ENCODE assay signal across 12 cellular contexts in the genomic region with DNA sequence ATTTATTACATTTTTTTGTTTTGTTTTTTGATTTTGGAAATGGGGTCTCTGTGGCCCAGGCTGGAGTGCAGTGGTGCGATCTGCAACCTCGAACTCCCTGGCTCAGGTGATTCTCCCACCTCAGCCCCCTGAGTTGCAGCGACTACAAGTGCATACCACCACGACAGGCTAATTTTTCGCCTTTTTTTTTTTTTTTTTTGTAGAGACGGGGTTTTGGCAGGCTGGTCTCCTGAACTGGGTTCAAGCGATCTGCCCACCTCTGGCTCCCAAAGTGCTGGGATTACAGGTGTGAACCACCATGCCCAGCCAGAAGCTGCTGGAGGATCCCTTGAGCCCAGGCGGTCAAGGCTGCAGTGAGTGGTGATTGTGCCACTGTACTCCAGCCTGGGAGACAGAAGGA. TPM values are rescaled to one million over a fixed set of nuclear protein-coding genes. Genes with fewer than 3 reads are reported as not detected.
A peak's percentile ranks its signal among the peaks of the same experiment; 100 is the strongest.
DNase-seq lines count a peak whose midpoint lies in the region; ATAC-seq and TF ChIP-seq lines count a peak whose summit lies in the region.
"Had no signal": no experiment of that assay in that cellular context is flagged by ENCODE, and none has a peak within 500 bp of the region (broad histone marks: within the 10 kb centered on the region; RNA-seq: fewer than 3 reads in every experiment).

No MANE protein-coding gene starts in this region.

- H3K4me3 ChIP-seq in SK-N-SH (ENCODE audit: low read depth in 2 of 2, low read length in 1 of 2) (peak overlapping the region; percentile 94 to 96; a peak in 2 of 4 replicates), MM.1S (ENCODE audit: low read length) (0 out of 2 replicates have a peak overlapping the region, but pooled peaks have one; percentile 10), choroid plexus epithelial cell (ENCODE audit: low read depth, low read length) (peak overlapping the region; percentile 30), psoas muscle (peak overlapping the region; percentile 99)

- peak overlapping the region; percentile 86 for H3K4me2 ChIP-seq in SK-N-SH
- peak overlapping the region; percentile 85; the same call in 1 of the 2 replicates for H3K4me2 ChIP-seq in MM.1S (ENCODE audit: low read depth, low read length)

- H3K9ac ChIP-seq in SK-N-SH: no peak overlapping the region
- no peak overlapping the region for H3K9ac ChIP-seq in MM.1S (ENCODE audit: low read length)

- ATAC-seq in SK-N-SH treated with all-trans-retinoic acid at 6 μM for 48 hours: no peak
- ATAC-seq in psoas muscle: no peak
- ATAC-seq in HG02588 (IDR thresholded peaks at IDR 0.05; ENCODE audit: unreplicated experiment): no peak
- ATAC-seq: activated CD4-positive, CD25-positive, alpha-beta regulatory T cell treated with anti-CD3 and anti-CD28 coated beads, Interleukin-2, amount 50 U/mL, for 24 hours had no signal

- WGBS in SK-N-SH (ENCODE audit: low lambda C conversion rate): 88% methylated on average over 8 of the region's 8 CpGs
- WGBS in psoas muscle, 3 donors: 70 to 73% (median 71%) methylated on average over 7 to 8 of the region's 8 CpGs

- peaks cover 73% of the 10 kb centered on the region for H3K79me2 ChIP-seq in SK-N-SH (ENCODE audit: insufficient read depth)
- H3K79me2 ChIP-seq in MM.1S (ENCODE audit: low read length): peaks cover 72% of the 10 kb centered on the region

- H3K9me3 ChIP-seq in SK-N-SH (no peaks in the 10 kb centered on the region), MM.1S (replicated peaks; ENCODE audit: insufficient read depth, low read length) (no peaks in the 10 kb centered on the region), psoas muscle (no peaks in the 10 kb centered on the region)

- DNase-seq in SK-N-SH (no peak), MM.1S (no peak), choroid plexus epithelial cell (ENCODE audit: low read depth) (no peak), psoas muscle (no peak), NCI-H2107 treated with DMSO at 0.1 percent for 48 hours (lab: John Stamatoyannopoulos, UW; ENCODE audit: unreplicated experiment) (no peak)
- no peak for DNase-seq in stimulated activated CD4-positive, alpha-beta T cell treated with anti-CD3 and anti-CD28 coated beads, Interleukin-2, amount 100 ng/mL, for 24 hours
- DNase-seq: central memory CD4-positive, alpha-beta T cell; NCI-H1105 treated with DMSO at 0.1 percent for 48 hours; nucleus accumbens had no signal

- H3K9me2 ChIP-seq in SK-N-SH (no peaks in the 10 kb centered on the region), MM.1S (replicated peaks; ENCODE audit: insufficient read depth, low read length) (no peaks in the 10 kb centered on the region)

- H2AFZ ChIP-seq in SK-N-SH (ENCODE audit: low read depth): no peak overlapping the region
- no peak overlapping the region for H2AFZ ChIP-seq in MM.1S (ENCODE audit: low read length)

- no peaks in the 10 kb centered on the region for H3F3A ChIP-seq in SK-N-SH (replicated peaks; ENCODE audit: insufficient read depth)
- 0 out of 2 replicates have a peak, but pooled peaks cover 5% of the 10 kb centered on the region for H3F3A ChIP-seq in MM.1S (ENCODE audit: insufficient read depth, low read length)

- TF ChIP-seq RAD21 in SK-N-SH (IDR thresholded peaks at IDR 0.05; ENCODE audit: low read length): no peak

- H3K27ac ChIP-seq in SK-N-SH (ENCODE audit: low read depth in 2 of 2, low read length in 1 of 2) (no peak overlapping the region), MM.1S (ENCODE audit: low read length) (no peak overlapping the region), psoas muscle (no peak overlapping the region)

- H4K20me1 ChIP-seq in SK-N-SH (ENCODE audit: insufficient read depth) (peaks cover 13% of the 10 kb centered on the region; the same call in 1 of the 2 replicates), MM.1S (ENCODE audit: insufficient read depth, low read length) (no peaks in the 10 kb centered on the region)

- POLR2A ChIA-PET in SK-N-SH (lab: Yijun Ruan, JAX): no interaction called here

- TF ChIP-seq CTCF in SK-N-SH (IDR thresholded peaks at IDR 0.05) (no peak), MM.1S (IDR thresholded peaks at IDR 0.05; ENCODE audit: low read length) (no peak), choroid plexus epithelial cell (conservative IDR thresholded peaks at IDR 0.05; ENCODE audit: low read depth, low read length) (no peak), psoas muscle (IDR thresholded peaks at IDR 0.05) (no peak)

- H3K27me3 ChIP-seq in SK-N-SH (ENCODE audit: insufficient read depth) (no peaks in the 10 kb centered on the region), MM.1S (replicated peaks; ENCODE audit: insufficient read depth, low read length) (no peaks in the 10 kb centered on the region), psoas muscle (ENCODE audit: insufficient read depth in 3 of 3, low read length in 2 of 3) (no peaks in the 10 kb centered on the region)

- peaks cover 0 to 5% of the 10 kb centered on the region in 2 experiments; a peak in 2 of 4 replicates for H3K4me1 ChIP-seq in SK-N-SH (ENCODE audit: control insufficient read depth in 1 of 2, insufficient read depth in 2 of 2, low read depth in 1 of 2, low read length in 1 of 2)
- H3K4me1 ChIP-seq in MM.1S (ENCODE audit: low read length): peaks cover 5% of the 10 kb centered on the region; the same call in 1 of the 2 replicates
- H3K4me1 ChIP-seq in psoas muscle: peaks cover 35% of the 10 kb centered on the region

- CTCF ChIA-PET in SK-N-SH (lab: Yijun Ruan, JAX): no interaction called here

- intact Hi-C loops in psoas muscle (cut with DNase I): no loop called here

- H3K36me3 ChIP-seq in SK-N-SH (replicated peaks in 1 of 2; ENCODE audit: control insufficient read depth in 1 of 2, insufficient read depth in 2 of 2, low read length in 1 of 2) (peaks cover 2 to 7% of the 10 kb centered on the region in 2 experiments), MM.1S (replicated peaks; ENCODE audit: insufficient read depth, low read length) (no peaks in the 10 kb centered on the region), psoas muscle (ENCODE audit: insufficient read depth in 1 of 2, low read depth in 1 of 2) (peaks cover 4 to 6% of the 10 kb centered on the region in 2 donors)

- TF ChIP-seq EP300 in SK-N-SH (IDR thresholded peaks at IDR 0.05; ENCODE audit: borderline replicate concordance in 1 of 2, low read depth in 1 of 2, low read length in 1 of 2): no peak

TF ChIP-seq in SK-N-SH, 30 proteins besides CTCF, POLR2A, EP300 and RAD21 (continues in another document):
- no peak for TF ChIP-seq REST (IDR thresholded peaks at IDR 0.05; ENCODE audit: low read depth, low read length)
- no peak for TF ChIP-seq FOXM1 (IDR thresholded peaks at IDR 0.05; ENCODE audit: low read depth)

TF ChIP-seq in SK-N-SH treated with all-trans-retinoic acid at 6 μM for 48 hours, 23 proteins besides CTCF, POLR2A, EP300 and RAD21:
- no peak for TF ChIP-seq PPARA (CRISPR knock-in tag; IDR thresholded peaks at IDR 0.05; ENCODE audit: borderline replicate concordance)

RNA-seq across cellular contexts. Expression of gene MON2, which starts 2.3 kb away (rescaled TPM):
- 4.4 and 5.1 TPM in 2 replicates for polyA plus RNA-seq in SK-N-SH (2012; rRNA removed)
- polyA plus RNA-seq in SK-N-SH (2012; cell fraction: cytosol; rRNA removed): 4.3 and 5.1 TPM in 2 replicates
- polyA plus RNA-seq in SK-N-SH (2012; cell fraction: nucleus; rRNA removed): 19.1 and 31.1 TPM in 2 replicates
- total RNA-seq in psoas muscle: 10 to 100 TPM; 14.5 to 18.2 (median 14.9) TPM
- polyA plus RNA-seq in psoas muscle: 1 to 10 TPM; 4.9 to 9.0 (median 5.2) TPM

Comparison
In these comparisons a context has a peak if more than half of its experiments do, and no peak if none do; other contexts are left out.
1. H3K4me3 ChIP-seq: peak in every context shown above with its lines; median percentile 99 in psoas muscle; 95 in SK-N-SH; 30 in choroid plexus epithelial cell; 10 in MM.1S.